ENCODE assay signal across 18 cellular contexts in the genomic region with DNA sequence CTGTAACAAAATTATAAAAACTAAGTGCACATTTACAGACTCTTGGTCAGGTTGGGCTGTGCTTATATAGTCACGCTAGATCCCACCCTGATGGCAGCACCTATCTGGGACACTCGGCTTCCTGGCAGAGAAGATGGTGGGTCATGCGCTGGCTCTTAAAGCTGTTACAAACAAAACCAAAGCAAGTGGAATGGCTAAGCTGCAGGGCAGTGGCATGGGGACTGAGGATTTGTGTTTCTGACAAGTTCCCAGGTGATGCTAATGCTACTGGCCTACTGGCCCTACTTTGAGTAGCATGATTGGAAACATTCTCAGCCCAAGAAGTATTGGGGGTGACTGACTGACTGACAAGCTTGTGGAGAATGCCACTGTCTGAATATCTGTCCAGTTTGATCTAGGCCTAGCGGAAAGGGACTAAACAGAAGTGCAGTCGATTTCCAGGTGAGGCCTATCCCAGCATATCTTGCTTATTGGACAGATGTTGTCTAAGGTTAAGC. TPM values are rescaled to one million over a fixed set of nuclear protein-coding genes. Genes with fewer than 3 reads are reported as not detected.
DNase-seq lines count a peak whose midpoint lies in the region; ATAC-seq and TF ChIP-seq lines count a peak whose summit lies in the region.
"Had no signal": no experiment of that assay in that cellular context is flagged by ENCODE, and none has a peak within 500 bp of the region (broad histone marks: within the 10 kb centered on the region; RNA-seq: fewer than 3 reads in every experiment).

No MANE protein-coding gene starts in this region.

- H3K9me3 Mint-ChIP-seq in activated CD8-positive, alpha-beta T cell treated with anti-CD3 and anti-CD28 coated beads for 36 hours: no peaks in the 10 kb centered on the region
- H3K9me3 Mint-ChIP-seq in activated CD8-positive, alpha-beta T cell treated with anti-CD3 and anti-CD28 coated beads, Interleukin-2, amount 10 ng/mL, durations not matched to agents 7 days and 5 days (ENCODE audit: insufficient read depth): no peaks in the 10 kb centered on the region
- no peaks in the 10 kb centered on the region for H3K9me3 Mint-ChIP-seq in nephron progenitor cell
- H3K9me3 Mint-ChIP-seq in T-cell: no peaks in the 10 kb centered on the region
- H3K9me3 Mint-ChIP-seq: activated CD4-positive, alpha-beta memory T cell treated with anti-CD3 and anti-CD28 coated beads, Interleukin-2, amount 10 ng/mL, durations not matched to agents 7 days and 5 days; CD4-positive, alpha-beta memory T cell; naive B cell; stimulated activated memory B cell treated with anti-CD40 and anti-IgM and Interleukin-4, amounts not matched to agents 10 μg/mL and 1 μg/mL and 100 μg/mL, for 72 hours had no signal

- no peak for TF ChIP-seq CTCF in activated CD8-positive, alpha-beta T cell treated with anti-CD3 and anti-CD28 coated beads for 36 hours (IDR thresholded peaks at IDR 0.05)
- TF ChIP-seq CTCF in nephron progenitor cell (IDR thresholded peaks at IDR 0.05): no peak

- CTCF ChIA-PET in activated CD8-positive, alpha-beta T cell treated with anti-CD3 and anti-CD28 coated beads for 36 hours (lab: Charles Lee): interaction anchor here (1.1 kb wide), 1 partner anchor 9 kb away, joined by 3 read pairs; no protein-coding TSS in a partner anchor
- CTCF ChIA-PET in activated CD8-positive, alpha-beta T cell treated with anti-CD3 and anti-CD28 coated beads, Interleukin-2, amount 10 ng/mL, durations not matched to agents 7 days and 5 days (lab: Charles Lee): interaction anchor here (1.7 kb wide), 1 partner anchor 13 kb away, joined by 8 read pairs; no protein-coding TSS in a partner anchor
- CTCF ChIA-PET in T-cell (lab: Charles Lee): interaction anchor here in 1 of 2 donors (0.6 kb wide), 1 partner anchor 9 kb away, joined by 3 read pairs; no protein-coding TSS in a partner anchor

- POLR2A ChIA-PET in activated CD8-positive, alpha-beta T cell treated with anti-CD3 and anti-CD28 coated beads for 36 hours (lab: Charles Lee): interaction anchor here (1.0 to 1.5 kb wide), 3 partner anchors 8 to 58 kb away, joined by 3 to 7 read pairs (median 3); partner anchors contain the start of genes ANKRA2 and BTF3
- POLR2A ChIA-PET in activated CD8-positive, alpha-beta T cell treated with anti-CD3 and anti-CD28 coated beads, Interleukin-2, amount 10 ng/mL, durations not matched to agents 7 days and 5 days (lab: Charles Lee): interaction anchor here (1.5 kb wide), 1 partner anchor 8 kb away, joined by 8 read pairs; the partner anchor contains the start of gene BTF3
- POLR2A ChIA-PET in T-cell (lab: Charles Lee): no interaction called here

- intact Hi-C loops in activated CD8-positive, alpha-beta T cell treated with anti-CD3 and anti-CD28 coated beads for 36 hours (cut with micrococcal nuclease): no loop called here

- H3K4me3 Mint-ChIP-seq in activated CD8-positive, alpha-beta T cell treated with anti-CD3 and anti-CD28 coated beads for 36 hours: no peak overlapping the region
- H3K4me3 Mint-ChIP-seq in activated CD8-positive, alpha-beta T cell treated with anti-CD3 and anti-CD28 coated beads, Interleukin-2, amount 10 ng/mL, durations not matched to agents 7 days and 5 days: no peak overlapping the region
- H3K4me3 Mint-ChIP-seq in nephron progenitor cell (no peak overlapping the region), T-cell (no peak overlapping the region)
- H3K4me3 Mint-ChIP-seq: activated CD4-positive, alpha-beta memory T cell treated with anti-CD3 and anti-CD28 coated beads, Interleukin-2, amount 10 ng/mL, durations not matched to agents 7 days and 5 days; CD4-positive, alpha-beta memory T cell; naive B cell; stimulated activated memory B cell treated with anti-CD40 and anti-IgM and Interleukin-4, amounts not matched to agents 10 μg/mL and 1 μg/mL and 100 μg/mL, for 72 hours had no signal

- peak overlapping the region; percentile 42 for H3K27ac Mint-ChIP-seq in activated CD8-positive, alpha-beta T cell treated with anti-CD3 and anti-CD28 coated beads for 36 hours
- H3K27ac Mint-ChIP-seq in activated CD8-positive, alpha-beta T cell treated with anti-CD3 and anti-CD28 coated beads, Interleukin-2, amount 10 ng/mL, durations not matched to agents 7 days and 5 days: no peak overlapping the region
- H3K27ac Mint-ChIP-seq in nephron progenitor cell (peak overlapping the region; percentile 66), T-cell (no peak overlapping the region)
- H3K27ac Mint-ChIP-seq: activated CD4-positive, alpha-beta memory T cell treated with anti-CD3 and anti-CD28 coated beads, Interleukin-2, amount 10 ng/mL, durations not matched to agents 7 days and 5 days; stimulated activated memory B cell treated with anti-CD40 and anti-IgM and Interleukin-4, amounts not matched to agents 10 μg/mL and 1 μg/mL and 100 μg/mL, for 72 hours had no signal

- no peaks in the 10 kb centered on the region for H3K27me3 Mint-ChIP-seq in activated CD8-positive, alpha-beta T cell treated with anti-CD3 and anti-CD28 coated beads for 36 hours
- H3K27me3 Mint-ChIP-seq in activated CD8-positive, alpha-beta T cell treated with anti-CD3 and anti-CD28 coated beads, Interleukin-2, amount 10 ng/mL, durations not matched to agents 7 days and 5 days (ENCODE audit: low read depth): no peaks in the 10 kb centered on the region
- H3K27me3 Mint-ChIP-seq in nephron progenitor cell (ENCODE audit: low read depth, poor library complexity) (peaks cover 4% of the 10 kb centered on the region), T-cell (no peaks in the 10 kb centered on the region)
- H3K27me3 Mint-ChIP-seq: activated CD4-positive, alpha-beta memory T cell treated with anti-CD3 and anti-CD28 coated beads, Interleukin-2, amount 10 ng/mL, durations not matched to agents 7 days and 5 days; CD4-positive, alpha-beta memory T cell; naive B cell; stimulated activated memory B cell treated with anti-CD40 and anti-IgM and Interleukin-4, amounts not matched to agents 10 μg/mL and 1 μg/mL and 100 μg/mL, for 72 hours had no signal

- H3K4me1 Mint-ChIP-seq in activated CD8-positive, alpha-beta T cell treated with anti-CD3 and anti-CD28 coated beads for 36 hours (ENCODE audit: low read depth): peaks cover 15% of the 10 kb centered on the region
- peaks cover 5% of the 10 kb centered on the region for H3K4me1 Mint-ChIP-seq in activated CD8-positive, alpha-beta T cell treated with anti-CD3 and anti-CD28 coated beads, Interleukin-2, amount 10 ng/mL, durations not matched to agents 7 days and 5 days (ENCODE audit: low read depth)
- H3K4me1 Mint-ChIP-seq in nephron progenitor cell (no peaks in the 10 kb centered on the region), T-cell (peaks cover 6 to 10% (median 10%) of the 10 kb centered on the region in 3 donors)

- peaks cover 37% of the 10 kb centered on the region for H3K36me3 Mint-ChIP-seq in activated CD8-positive, alpha-beta T cell treated with anti-CD3 and anti-CD28 coated beads for 36 hours (ENCODE audit: low read depth)
- H3K36me3 Mint-ChIP-seq in activated CD8-positive, alpha-beta T cell treated with anti-CD3 and anti-CD28 coated beads, Interleukin-2, amount 10 ng/mL, durations not matched to agents 7 days and 5 days (ENCODE audit: low read depth): peaks cover 45% of the 10 kb centered on the region
- H3K36me3 Mint-ChIP-seq in nephron progenitor cell (ENCODE audit: low read depth) (peaks cover 39% of the 10 kb centered on the region), T-cell (peaks cover 45% of the 10 kb centered on the region)

- ATAC-seq in activated CD8-positive, alpha-beta T cell treated with anti-CD3 and anti-CD28 coated beads for 36 hours: no peak
- no peak for ATAC-seq in activated CD8-positive, alpha-beta T cell treated with anti-CD3 and anti-CD28 coated beads, Interleukin-2, amount 10 ng/mL, durations not matched to agents 7 days and 5 days
- peak; percentile 41 for ATAC-seq in SK-N-SH treated with all-trans-retinoic acid at 6 μM for 48 hours
- ATAC-seq in T-cell (replicated peaks in 1 of 4): no peak
- ATAC-seq: gastroesophageal sphincter; stimulated activated memory B cell treated with anti-CD40 and anti-IgM and Interleukin-4, amounts not matched to agents 10 μg/mL and 1 μg/mL and 100 μg/mL, for 72 hours had no signal

- DNase-seq in activated CD8-positive, alpha-beta T cell treated with anti-CD3 and anti-CD28 coated beads for 36 hours: no peak
- no peak for DNase-seq in activated CD8-positive, alpha-beta T cell treated with anti-CD3 and anti-CD28 coated beads, Interleukin-2, amount 10 ng/mL, durations not matched to agents 7 days and 5 days
- DNase-seq in nephron progenitor cell (no peak), DMS79 treated with DMSO at 0.1 percent for 48 hours (lab: John Stamatoyannopoulos, UW) (no peak), T-cell (no peak)
- DNase-seq: activated CD4-positive, alpha-beta memory T cell treated with anti-CD3 and anti-CD28 coated beads, Interleukin-2, amount 10 ng/mL, durations not matched to agents 7 days and 5 days; amniotic stem cell; CD4-positive, alpha-beta memory T cell; cerebellar nuclear complex; EL; HCEC 1CT; naive B cell; NCI-H187 treated with DMSO at 0.1 percent for 48 hours; OCI-M1 had no signal

TF ChIP-seq in SK-N-SH treated with all-trans-retinoic acid at 6 μM for 48 hours, 23 proteins besides CTCF, POLR2A, EP300 and RAD21 (continues in another document):
- TF ChIP-seq ZFP3 (CRISPR knock-in tag; IDR thresholded peaks at IDR 0.05): no peak
- no peak for TF ChIP-seq ARNTL (CRISPR knock-in tag; IDR thresholded peaks at IDR 0.05; ENCODE audit: borderline replicate concordance, low read depth)
- no peak for TF ChIP-seq ZFP30 (CRISPR knock-in tag; IDR thresholded peaks at IDR 0.05)
- TF ChIP-seq ZNF70 (CRISPR knock-in tag; IDR thresholded peaks at IDR 0.05): no peak
- TF ChIP-seq ISL1 (CRISPR knock-in tag; IDR thresholded peaks at IDR 0.05): no peak

RNA-seq across cellular contexts. Expression of gene BTF3, which starts 8.3 kb away (rescaled TPM):
- 1,000 to 10,000 TPM; 1,122 to 1,184 TPM for total RNA-seq in activated CD8-positive, alpha-beta T cell treated with anti-CD3 and anti-CD28 coated beads for 36 hours
- 100 to 1,000 TPM; 737 to 768 TPM for total RNA-seq in activated CD8-positive, alpha-beta T cell treated with anti-CD3 and anti-CD28 coated beads, Interleukin-2, amount 10 ng/mL, durations not matched to agents 7 days and 5 days
- 100 to 1,000 TPM; 585 to 688 (median 639) TPM for total RNA-seq in T-cell

RNA-seq across cellular contexts. Expression of gene FOXD1, which starts 57.9 kb away (rescaled TPM):
- 1 to 10 TPM in 1 of 2 experiments, under 1 TPM in 1; 0.99 to 1.5 TPM for total RNA-seq in activated CD8-positive, alpha-beta T cell treated with anti-CD3 and anti-CD28 coated beads for 36 hours
- total RNA-seq in activated CD8-positive, alpha-beta T cell treated with anti-CD3 and anti-CD28 coated beads, Interleukin-2, amount 10 ng/mL, durations not matched to agents 7 days and 5 days: under 1 TPM in 1 of 2 experiments, not detected in 1; 0.13 TPM
- under 1 TPM in 3 of 5 donors, not detected in 2; 0.20 to 0.68 (median 0.39) TPM for total RNA-seq in T-cell
- total RNA-seq: CD4-positive, alpha-beta memory T cell; liver had no signal

RNA-seq across cellular contexts. Expression of gene ANKRA2, which starts 58.9 kb away (rescaled TPM):
- total RNA-seq in activated CD8-positive, alpha-beta T cell treated with anti-CD3 and anti-CD28 coated beads for 36 hours: 10 to 100 TPM; 20.2 to 22.0 TPM
- total RNA-seq in activated CD8-positive, alpha-beta T cell treated with anti-CD3 and anti-CD28 coated beads, Interleukin-2, amount 10 ng/mL, durations not matched to agents 7 days and 5 days: 10 to 100 TPM; 12.4 to 13.4 TPM
- 10 to 100 TPM; 37.8 to 42.8 (median 39.7) TPM for total RNA-seq in T-cell

RNA-seq across cellular contexts. Expression of gene UTP15, which starts 59.0 kb away (rescaled TPM):
- total RNA-seq in activated CD8-positive, alpha-beta T cell treated with anti-CD3 and anti-CD28 coated beads for 36 hours: 10 to 100 TPM; 30.6 to 34.6 TPM
- 10 to 100 TPM; 22.9 to 23.8 TPM for total RNA-seq in activated CD8-positive, alpha-beta T cell treated with anti-CD3 and anti-CD28 coated beads, Interleukin-2, amount 10 ng/mL, durations not matched to agents 7 days and 5 days
- total RNA-seq in T-cell: 10 to 100 TPM; 21.6 to 40.6 (median 24.5) TPM

Comparison
In these comparisons a context has a peak if more than half of its experiments do, and no peak if none do; other contexts are left out.
1. H3K27ac Mint-ChIP-seq: peak in activated CD8-positive, alpha-beta T cell treated with anti-CD3 and anti-CD28 coated beads for 36 hours (single experiment) and nephron progenitor cell (single experiment); none in activated CD8-positive, alpha-beta T cell treated with anti-CD3 and anti-CD28 coated beads, Interleukin-2, amount 10 ng/mL, durations not matched to agents 7 days and 5 days (single experiment) and T-cell (0 of 2).
2. POLR2A ChIA-PET loops: an anchor here in activated CD8-positive, alpha-beta T cell treated with anti-CD3 and anti-CD28 coated beads for 36 hours (1.0 to 1.5 kb wide) and activated CD8-positive, alpha-beta T cell treated with anti-CD3 and anti-CD28 coated beads, Interleukin-2, amount 10 ng/mL, durations not matched to agents 7 days and 5 days (1.5 kb wide); none called in T-cell.